ENCODE assay signal across 15 cellular contexts in genomic region chr6:43178951-43179830, GRCh38.
"Had no signal": no experiment of that assay in that cellular context is flagged by ENCODE, and none has a peak within 500 bp of the region (broad histone marks: within the 10 kb centered on the region; RNA-seq: fewer than 3 reads in every experiment).

No MANE protein-coding gene starts in this region.

- H3K27ac Mint-ChIP-seq: activated T-helper 1 cell treated with anti-CD3 and anti-CD28 coated beads, Interleukin-12 subunit alpha, Interleukin-12 subunit beta, Interleukin-2, Interleukin-4 antibody, amounts not matched to agents 30 ng/mL and 10 ng/mL and 1 ng/mL, durations not matched to agents 14 hours and 24 hours and 36 hours; stimulated activated naive B cell treated with anti-CD40 and anti-IgM and Interleukin-4, amounts not matched to agents 10 μg/mL and 1 μg/mL and 100 μg/mL, for 72 hours had no signal

- ATAC-seq: mucosa of descending colon; naive thymus-derived CD8-positive, alpha-beta T cell; stimulated activated naive B cell treated with anti-CD40 and anti-IgM and Interleukin-4, amounts not matched to agents 10 μg/mL and 1 μg/mL and 100 μg/mL, for 72 hours had no signal

- H3K4me3 Mint-ChIP-seq: activated T-helper 1 cell treated with anti-CD3 and anti-CD28 coated beads, Interleukin-12 subunit alpha, Interleukin-12 subunit beta, Interleukin-2, Interleukin-4 antibody, amounts not matched to agents 30 ng/mL and 10 ng/mL and 1 ng/mL, durations not matched to agents 14 hours and 24 hours and 36 hours; central memory CD8-positive, alpha-beta T cell; stimulated activated naive B cell treated with anti-CD40 and anti-IgM and Interleukin-4, amounts not matched to agents 10 μg/mL and 1 μg/mL and 100 μg/mL, for 72 hours had no signal

- H3K27ac ChIP-seq: brain microvascular endothelial cell, colonic mucosa, parathyroid adenoma, WERI-Rb-1 had no signal

- H3K4me3 ChIP-seq: colonic mucosa, esophagus squamous epithelium, mucosa of descending colon had no signal

- H3K27me3 Mint-ChIP-seq: central memory CD8-positive, alpha-beta T cell; naive thymus-derived CD8-positive, alpha-beta T cell; stimulated activated naive B cell treated with anti-CD40 and anti-IgM and Interleukin-4, amounts not matched to agents 10 μg/mL and 1 μg/mL and 100 μg/mL, for 72 hours had no signal

- H3K9me3 Mint-ChIP-seq: activated T-helper 1 cell treated with anti-CD3 and anti-CD28 coated beads, Interleukin-12 subunit alpha, Interleukin-12 subunit beta, Interleukin-2, Interleukin-4 antibody, amounts not matched to agents 30 ng/mL and 10 ng/mL and 1 ng/mL, durations not matched to agents 14 hours and 24 hours and 36 hours; central memory CD8-positive, alpha-beta T cell; naive thymus-derived CD8-positive, alpha-beta T cell; stimulated activated naive B cell treated with anti-CD40 and anti-IgM and Interleukin-4, amounts not matched to agents 10 μg/mL and 1 μg/mL and 100 μg/mL, for 72 hours had no signal

- DNase-seq: activated CD4-positive, alpha-beta T cell treated with anti-CD3 and anti-CD28 coated beads for 1 hour; activated gamma-delta T cell treated with Interleukin-2 at 50 U/mL for 16 hours; brain microvascular endothelial cell; colonic mucosa; effector CD4-positive, alpha-beta T cell; esophagus squamous epithelium; mesenchymal stem cell; mucosa of descending colon; naive thymus-derived CD8-positive, alpha-beta T cell; stimulated activated naive B cell treated with anti-CD40 and anti-IgM and Interleukin-4, amounts not matched to agents 10 μg/mL and 1 μg/mL and 100 μg/mL, for 72 hours; SW 1271; WERI-Rb-1 had no signal

- H3K27me3 ChIP-seq: brain microvascular endothelial cell, colonic mucosa, esophagus squamous epithelium had no signal

- H3K9me3 ChIP-seq: colonic mucosa, esophagus squamous epithelium, mucosa of descending colon had no signal
